ENCODE assay signal across 11 cellular contexts in genomic region chr5:170266570-170267379, GRCh38. TPM values are rescaled to one million over a fixed set of nuclear protein-coding genes. Genes with fewer than 3 reads are reported as not detected.
DNase-seq lines count a peak whose midpoint lies in the region; ATAC-seq and TF ChIP-seq lines count a peak whose summit lies in the region.
"Had no signal": no experiment of that assay in that cellular context is flagged by ENCODE, and none has a peak within 500 bp of the region (broad histone marks: within the 10 kb centered on the region; RNA-seq: fewer than 3 reads in every experiment).

No MANE protein-coding gene starts in this region.

- peak overlapping the region; percentile 31 to 77 for H3K27ac ChIP-seq in testis

- H3K4me1 Mint-ChIP-seq in activated T-cell treated with anti-CD3 and anti-CD28 coated beads, Interleukin-2, amount 50 U/mL, for 24 hours (ENCODE audit: low read depth) = peaks cover 97% of the 10 kb centered on the region
- H3K4me1 Mint-ChIP-seq in immature natural killer cell = peaks cover 80 to 90% of the 10 kb centered on the region in 2 donors

- H3K36me3 ChIP-seq in testis (ENCODE audit: low read depth, missing control alignments) = no peaks in the 10 kb centered on the region
- H3K36me3 ChIP-seq: HAP-1 had no signal

- peak overlapping the region; percentile 92 for H3K27ac Mint-ChIP-seq in activated T-cell treated with anti-CD3 and anti-CD28 coated beads, Interleukin-2, amount 50 U/mL, for 24 hours
- H3K27ac Mint-ChIP-seq in immature natural killer cell = peak overlapping the region; percentile 86 to 93 (median 90)
- H3K27ac Mint-ChIP-seq: type B pancreatic cell had no signal

- H3K4me1 ChIP-seq in testis = peaks cover 31% of the 10 kb centered on the region
- H3K4me1 ChIP-seq: HAP-1 had no signal

- no peaks in the 10 kb centered on the region for H3K27me3 Mint-ChIP-seq in activated T-cell treated with anti-CD3 and anti-CD28 coated beads, Interleukin-2, amount 50 U/mL, for 24 hours
- H3K27me3 Mint-ChIP-seq in immature natural killer cell (ENCODE audit: low read depth in 3 of 3) = peaks cover 4 to 14% (median 8%) of the 10 kb centered on the region in 3 donors

- no peak for TF ChIP-seq CTCF in testis (IDR thresholded peaks at IDR 0.05)

- no peak for ATAC-seq in HG02571 (IDR thresholded peaks at IDR 0.05; ENCODE audit: unreplicated experiment)

- peaks cover 100% of the 10 kb centered on the region for H3K36me3 Mint-ChIP-seq in activated T-cell treated with anti-CD3 and anti-CD28 coated beads, Interleukin-2, amount 50 U/mL, for 24 hours (ENCODE audit: low read depth)
- peaks cover 12 to 61% (median 49%) of the 10 kb centered on the region in 3 donors for H3K36me3 Mint-ChIP-seq in immature natural killer cell
- H3K36me3 Mint-ChIP-seq: type B pancreatic cell had no signal

- H3K9me3 Mint-ChIP-seq in activated T-cell treated with anti-CD3 and anti-CD28 coated beads, Interleukin-2, amount 50 U/mL, for 24 hours = no peaks in the 10 kb centered on the region
- H3K9me3 Mint-ChIP-seq in immature natural killer cell = no peaks in the 10 kb centered on the region
- H3K9me3 Mint-ChIP-seq: type B pancreatic cell had no signal

- peak overlapping the region; percentile 60 for H3K4me3 Mint-ChIP-seq in activated T-cell treated with anti-CD3 and anti-CD28 coated beads, Interleukin-2, amount 50 U/mL, for 24 hours
- H3K4me3 Mint-ChIP-seq in immature natural killer cell = peak overlapping the region; percentile 33 to 72 (median 58)
- H3K4me3 Mint-ChIP-seq: type B pancreatic cell had no signal

- no peaks in the 10 kb centered on the region for H3K9me3 ChIP-seq in testis
- H3K9me3 ChIP-seq: HAP-1 had no signal

- no peak overlapping the region for H3K4me3 ChIP-seq in testis
- H3K4me3 ChIP-seq: HAP-1 had no signal

- DNase-seq in activated CD4-positive, CD25-positive, alpha-beta regulatory T cell (lab: John Stamatoyannopoulos, UW) = peak in 3 of 4 experiments; percentile 10 to 30 (median 23)
- DNase-seq in activated CD4-positive, CD25-positive, alpha-beta regulatory T cell treated with anti-CD3 and anti-CD28 coated beads, Interleukin-2, amount 50 U/mL, for 72 hours = no peak
- peak; percentile 70 for DNase-seq in activated T-cell treated with anti-CD3 and anti-CD28 coated beads, Interleukin-2, amount 50 U/mL, for 24 hours
- DNase-seq in immature natural killer cell (peak; percentile 30 to 39 (median 35)), testis (peak; percentile 48), mesenteric fat pad (ENCODE audit: low spot score) (no peak), NCI-H1694 treated with DMSO at 0.1 percent for 48 hours (lab: John Stamatoyannopoulos, UW) (no peak)
- DNase-seq: NCI-H146 had no signal

- intact Hi-C loops in testis (cut with DNase I; ENCODE audit: low total_unique reads) = loop anchor here (10.0 kb wide), 1 partner anchor 88 kb away; no protein-coding TSS in a partner anchor

- 30 to 34% methylated on average over 17 of the region's 17 CpGs for WGBS in testis, 2 donors

- H3K27me3 ChIP-seq in testis = no peaks in the 10 kb centered on the region

- TF ChIP-seq POLR2A in testis (IDR thresholded peaks at IDR 0.05) = no peak

RNA-seq across cellular contexts. Expression of gene LCP2, which starts 30.8 kb away (rescaled TPM):
- polyA plus RNA-seq in immature natural killer cell (100 to 1,000 TPM in 1 of 3 donors, 10 to 100 TPM in 2; 87.1 to 276 (median 99.3) TPM), testis (ENCODE audit: insufficient read depth, low read depth, low replicate concordance) (14.2 TPM)
- total RNA-seq in testis (10 to 100 TPM in 1 of 2 donors, 1 to 10 TPM in 1; 8.6 to 11.5 TPM), mesenteric fat pad (52.4 TPM)

RNA-seq across cellular contexts. Expression of gene C5orf58, which starts 34.0 kb away (rescaled TPM):
- polyA plus RNA-seq in immature natural killer cell (1 to 10 TPM in 1 of 3 donors, under 1 TPM in 1, not detected in 1; 0.23 to 1.9 TPM), testis (ENCODE audit: insufficient read depth, low read depth, low replicate concordance) (266 TPM)
- total RNA-seq in testis (10 to 100 TPM; 40.9 to 72.7 TPM), mesenteric fat pad (not detected)

Comparison
In these comparisons a context has a peak if more than half of its experiments do, and no peak if none do; other contexts are left out.
1. DNase-seq: peak in activated CD4-positive, CD25-positive, alpha-beta regulatory T cell (3 of 4), activated T-cell treated with anti-CD3 and anti-CD28 coated beads, Interleukin-2, amount 50 U/mL, for 24 hours (single experiment), immature natural killer cell (3 of 3) and testis (single experiment); none in activated CD4-positive, CD25-positive, alpha-beta regulatory T cell treated with anti-CD3 and anti-CD28 coated beads, Interleukin-2, amount 50 U/mL, for 72 hours (single experiment), mesenteric fat pad (single experiment) and NCI-H1694 treated with DMSO at 0.1 percent for 48 hours (single experiment).
2. RNA of gene C5orf58, which starts 34.0 kb away (total RNA-seq): 40.9 to 72.7 TPM in testis; not detected in mesenteric fat pad (single experiment); every median in the first group is over 10 times any median in the second.